ENCODE assay signal across 1 cellular context in genomic region chr1:26279598-26280332, GRCh38.
TF ChIP-seq lines count a peak whose summit lies in the region.

Gene SH3BGRL3 (plus strand): TSS chr1:26280086. CDS start chr1:26280156, 70 bp downstream.

TF ChIP-seq in SK-N-SH, 30 proteins besides CTCF, POLR2A, EP300 and RAD21 (continued from another document):
- no peak; the same call in 1 of the 2 replicates for TF ChIP-seq TCF12 (IDR thresholded peaks at IDR 0.05)
- no peak; the same call in 1 of the 2 replicates for TF ChIP-seq FOSL2 (IDR thresholded peaks at IDR 0.05; ENCODE audit: borderline replicate concordance, low read depth)
- TF ChIP-seq ZBTB33 (IDR thresholded peaks at IDR 0.05; ENCODE audit: borderline replicate concordance, low read depth), result no peak
- no peak for TF ChIP-seq MEF2A (IDR thresholded peaks at IDR 0.05; ENCODE audit: borderline replicate concordance, low read depth)
- TF ChIP-seq RXRA (IDR thresholded peaks at IDR 0.05; ENCODE audit: borderline replicate concordance, low read depth), result no peak
- no peak for TF ChIP-seq USF2 (IDR thresholded peaks at IDR 0.05; ENCODE audit: borderline replicate concordance, low read depth, low read length)
- TF ChIP-seq NRF1 (IDR thresholded peaks at IDR 0.05; ENCODE audit: low read depth, low read length), result peak; percentile 58
- peak; percentile 37; the same call in 1 of the 2 replicates for TF ChIP-seq SIN3A (IDR thresholded peaks at IDR 0.05; ENCODE audit: borderline replicate concordance, low read depth, low read length)
- TF ChIP-seq TAF1 (IDR thresholded peaks at IDR 0.05; ENCODE audit: borderline replicate concordance, low read depth, low read length), result peak; percentile 62; the same call in 1 of the 2 replicates
- TF ChIP-seq JUND (IDR thresholded peaks at IDR 0.05), result no peak
- TF ChIP-seq ELF1 (IDR thresholded peaks at IDR 0.05), result peak; percentile 73
- no peak for TF ChIP-seq REST (IDR thresholded peaks at IDR 0.05; ENCODE audit: low read depth, low read length)
- no peak for TF ChIP-seq TEAD4 (IDR thresholded peaks at IDR 0.05; ENCODE audit: borderline replicate concordance, insufficient read depth)
- no peak for TF ChIP-seq FOXM1 (IDR thresholded peaks at IDR 0.05; ENCODE audit: low read depth)
- TF ChIP-seq GATA2 (CRISPR knock-in tag; IDR thresholded peaks at IDR 0.05), result no peak
- no peak for TF ChIP-seq SMC3 (IDR thresholded peaks at IDR 0.05; ENCODE audit: low read depth, low read length)
- peak; percentile 61 for TF ChIP-seq GABPA (IDR thresholded peaks at IDR 0.05; ENCODE audit: low read depth)
